Comparison of ENCODE assay signal across 15 cellular contexts in the genomic region with DNA sequence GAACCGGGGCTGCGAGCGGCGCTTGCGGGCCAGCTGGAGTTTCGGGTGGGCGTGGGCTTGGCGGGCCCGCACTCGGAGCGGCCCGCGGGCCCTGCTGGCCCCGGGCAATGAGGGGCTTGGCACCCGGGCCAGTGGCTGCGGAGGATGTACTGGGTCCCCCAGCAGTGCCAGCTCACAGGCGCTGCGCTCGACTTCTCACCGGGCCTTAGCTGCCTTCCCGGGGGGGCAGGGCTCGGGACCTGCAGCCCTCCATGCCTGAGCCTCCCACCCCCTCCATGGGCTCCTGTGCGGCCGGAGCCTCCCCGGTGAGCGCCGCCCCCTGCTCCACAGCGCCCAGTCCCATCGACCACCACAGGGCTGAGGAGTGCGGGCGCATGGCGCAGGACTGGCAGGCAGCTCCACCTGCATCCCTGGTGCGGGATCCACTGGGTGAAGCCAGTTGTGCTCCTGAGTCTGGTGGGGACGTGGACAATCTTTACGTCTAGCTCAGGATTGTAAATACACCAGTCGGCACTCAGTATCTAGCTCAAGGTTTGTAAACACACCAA. TPM values are rescaled to one million over a fixed set of nuclear protein-coding genes. Genes with fewer than 3 reads are reported as not detected.
DNase-seq lines count a peak whose midpoint lies in the region; ATAC-seq and TF ChIP-seq lines count a peak whose summit lies in the region.
"Not testable (repeated sequence)": the region's sequence is repeated elsewhere in the genome, so short reads cannot be mapped to it uniquely, and the experiment has no call there.
"Had no signal": no experiment of that assay in that cellular context is flagged by ENCODE, and none has a peak within 500 bp of the region (broad histone marks: within the 10 kb centered on the region; RNA-seq: fewer than 3 reads in every experiment).

No MANE protein-coding gene starts in this region.

- peak overlapping the region in 3 of 4 donors; percentile 87 to 96 (median 91) for H3K4me3 Mint-ChIP-seq in CD4-positive, CD25-positive, alpha-beta regulatory T cell
- H3K4me3 Mint-ChIP-seq in activated T-cell treated with anti-CD3 and anti-CD28 coated beads, Interleukin-2, amount 50 U/mL, for 24 hours = not testable (repeated sequence)
- H3K4me3 Mint-ChIP-seq in central memory CD8-positive, alpha-beta T cell = peak overlapping the region; percentile 84
- peak overlapping the region; percentile 78 to 97 (median 88) for H3K4me3 Mint-ChIP-seq in naive thymus-derived CD8-positive, alpha-beta T cell

- TF ChIP-seq POLR2A in Peyer's patch (IDR thresholded peaks at IDR 0.05); testis (IDR thresholded peaks at IDR 0.05): not testable (repeated sequence)

- POLR2A ChIA-PET in naive thymus-derived CD8-positive, alpha-beta T cell (lab: Charles Lee) = interaction anchor here (0.9 to 17.7 kb wide), 15 partner anchors 9 to 192 kb away, joined by 3 to 447 read pairs (median 7); a partner anchor contains a TSS

- not testable (repeated sequence) for DNase-seq in CD4-positive, CD25-positive, alpha-beta regulatory T cell; Peyer's patch; activated T-cell treated with anti-CD3 and anti-CD28 coated beads, Interleukin-2, amount 50 U/mL, for 24 hours; central memory CD8-positive, alpha-beta T cell (ENCODE audit: low spot score in 2 of 2); naive thymus-derived CD8-positive, alpha-beta T cell; testis

- intact Hi-C loops in testis (cut with DNase I; ENCODE audit: low total_unique reads) = not testable (repeated sequence)

- not testable (repeated sequence) for H3K9me3 ChIP-seq in CD4-positive, CD25-positive, alpha-beta regulatory T cell (ENCODE audit: control insufficient read depth in 2 of 2, low read length in 2 of 2); Peyer's patch; testis

- H3K27me3 Mint-ChIP-seq in CD4-positive, CD25-positive, alpha-beta regulatory T cell; activated T-cell treated with anti-CD3 and anti-CD28 coated beads, Interleukin-2, amount 50 U/mL, for 24 hours; central memory CD8-positive, alpha-beta T cell; naive thymus-derived CD8-positive, alpha-beta T cell: not testable (repeated sequence)

- not testable (repeated sequence) for ATAC-seq in CD4-positive, CD25-positive, alpha-beta regulatory T cell (ENCODE audit: low read depth in 2 of 2); central memory CD8-positive, alpha-beta T cell (replicated peaks; ENCODE audit: extremely low read depth, poor library complexity, severe bottlenecking); naive thymus-derived CD8-positive, alpha-beta T cell

- 46 to 80% methylated on average over 11 to 36 of the region's 36 CpGs for WGBS in testis, 2 donors

- not testable (repeated sequence) for H3K27me3 ChIP-seq in CD4-positive, CD25-positive, alpha-beta regulatory T cell (ENCODE audit: control insufficient read depth, insufficient read depth, low read length); Peyer's patch; testis

- peaks cover 77% of the 10 kb centered on the region for H3K4me1 ChIP-seq in CD4-positive, CD25-positive, alpha-beta regulatory T cell (ENCODE audit: control insufficient read depth, insufficient read depth, low read length, poor library complexity, severe bottlenecking)
- H3K4me1 ChIP-seq in Peyer's patch = peaks cover 3 to 25% (median 7%) of the 10 kb centered on the region in 4 donors
- not testable (repeated sequence) for H3K4me1 ChIP-seq in testis

- not testable (repeated sequence) for H3K9me3 Mint-ChIP-seq in CD4-positive, CD25-positive, alpha-beta regulatory T cell; activated T-cell treated with anti-CD3 and anti-CD28 coated beads, Interleukin-2, amount 50 U/mL, for 24 hours; central memory CD8-positive, alpha-beta T cell; naive thymus-derived CD8-positive, alpha-beta T cell

- peaks cover 16 to 81% (median 49%) of the 10 kb centered on the region in 4 donors for H3K4me1 Mint-ChIP-seq in CD4-positive, CD25-positive, alpha-beta regulatory T cell
- H3K4me1 Mint-ChIP-seq in activated T-cell treated with anti-CD3 and anti-CD28 coated beads, Interleukin-2, amount 50 U/mL, for 24 hours (ENCODE audit: low read depth) = peaks cover 60% of the 10 kb centered on the region
- H3K4me1 Mint-ChIP-seq in central memory CD8-positive, alpha-beta T cell = peaks cover 42% of the 10 kb centered on the region
- peaks cover 27 to 79% (median 65%) of the 10 kb centered on the region in 4 donors for H3K4me1 Mint-ChIP-seq in naive thymus-derived CD8-positive, alpha-beta T cell

- peak overlapping the region; percentile 21 for H3K4me3 ChIP-seq in CD4-positive, CD25-positive, alpha-beta regulatory T cell (ENCODE audit: low read depth, low read length)
- H3K4me3 ChIP-seq in Peyer's patch = peak overlapping the region in 3 of 4 donors; percentile 25 to 47 (median 32)
- H3K4me3 ChIP-seq in testis = peak overlapping the region; percentile 6 to 43

- TF ChIP-seq CTCF in Peyer's patch (IDR thresholded peaks at IDR 0.05); testis (IDR thresholded peaks at IDR 0.05): not testable (repeated sequence)

- not testable (repeated sequence) for H3K36me3 ChIP-seq in CD4-positive, CD25-positive, alpha-beta regulatory T cell (ENCODE audit: control insufficient read depth, insufficient read depth, low read length); Peyer's patch; testis (ENCODE audit: low read depth, missing control alignments)

- H3K36me3 Mint-ChIP-seq in CD4-positive, CD25-positive, alpha-beta regulatory T cell = peaks cover 15% of the 10 kb centered on the region
- not testable (repeated sequence) for H3K36me3 Mint-ChIP-seq in activated T-cell treated with anti-CD3 and anti-CD28 coated beads, Interleukin-2, amount 50 U/mL, for 24 hours (ENCODE audit: low read depth); central memory CD8-positive, alpha-beta T cell (ENCODE audit: insufficient read depth); naive thymus-derived CD8-positive, alpha-beta T cell

- peak overlapping the region; percentile 92 to 96 (median 95) for H3K27ac Mint-ChIP-seq in CD4-positive, CD25-positive, alpha-beta regulatory T cell
- H3K27ac Mint-ChIP-seq in activated T-cell treated with anti-CD3 and anti-CD28 coated beads, Interleukin-2, amount 50 U/mL, for 24 hours = peak overlapping the region; percentile 81
- H3K27ac Mint-ChIP-seq in central memory CD8-positive, alpha-beta T cell (ENCODE audit: low read depth) = not testable (repeated sequence)
- peak overlapping the region in 9 of 10 donors; percentile 89 to 100 (median 98) for H3K27ac Mint-ChIP-seq in naive thymus-derived CD8-positive, alpha-beta T cell

- peak overlapping the region; percentile 33 for H3K27ac ChIP-seq in CD4-positive, CD25-positive, alpha-beta regulatory T cell (ENCODE audit: insufficient read depth, low read length, poor library complexity, severe bottlenecking)
- peak overlapping the region; percentile 70 to 84 (median 74) for H3K27ac ChIP-seq in Peyer's patch
- not testable (repeated sequence) for H3K27ac ChIP-seq in testis

RNA-seq across cellular contexts. Expression of a gene that starts 1.0 kb away (rescaled TPM):
- 52.4 TPM for total RNA-seq in CD4-positive, CD25-positive, alpha-beta regulatory T cell
- 10 to 100 TPM; 52.2 to 70.0 (median 63.4) TPM for polyA plus RNA-seq in CD4-positive, CD25-positive, alpha-beta regulatory T cell
- total RNA-seq in Peyer's patch = 10 to 100 TPM in 2 of 4 donors, 1 to 10 TPM in 2; 1.1 to 12.4 (median 6.6) TPM
- 100 to 1,000 TPM; 151 to 157 TPM for total RNA-seq in naive thymus-derived CD8-positive, alpha-beta T cell
- polyA plus RNA-seq in naive thymus-derived CD8-positive, alpha-beta T cell = 10 to 100 TPM; 29.0 to 47.9 (median 40.4) TPM
- 1 to 10 TPM; 2.7 to 3.0 TPM for total RNA-seq in testis
- 5.9 TPM for polyA plus RNA-seq in testis (ENCODE audit: insufficient read depth, low read depth, low replicate concordance)
- total RNA-seq: HFFc6, occipital lobe had no signal
- polyA plus RNA-seq: A549 had no signal

RNA-seq across cellular contexts. Expression of a gene that starts 17.4 kb away (rescaled TPM):
- total RNA-seq in CD4-positive, CD25-positive, alpha-beta regulatory T cell = not detected
- not detected for polyA plus RNA-seq in CD4-positive, CD25-positive, alpha-beta regulatory T cell
- not detected for total RNA-seq in Peyer's patch
- not detected for total RNA-seq in naive thymus-derived CD8-positive, alpha-beta T cell
- polyA plus RNA-seq in naive thymus-derived CD8-positive, alpha-beta T cell = not detected
- 1 to 10 TPM; 2.4 to 4.1 TPM for total RNA-seq in testis
- 3.2 TPM for polyA plus RNA-seq in testis (ENCODE audit: insufficient read depth, low read depth, low replicate concordance)
- total RNA-seq: adrenal gland, body of pancreas, gastrocnemius medialis, HFFc6, occipital lobe, psoas muscle, sigmoid colon, thyroid gland had no signal
- polyA plus RNA-seq: A549, adrenal gland, sigmoid colon had no signal

RNA-seq across cellular contexts. Expression of a gene that starts 18.0 kb away (rescaled TPM):
- total RNA-seq in CD4-positive, CD25-positive, alpha-beta regulatory T cell = 0.44 TPM
- under 1 TPM in 1 of 4 donors, not detected in 3; 0.19 TPM for polyA plus RNA-seq in CD4-positive, CD25-positive, alpha-beta regulatory T cell
- total RNA-seq in Peyer's patch (not detected), testis (100 to 1,000 TPM; 127 to 138 TPM)
- 1 to 10 TPM; 2.9 to 3.1 TPM for total RNA-seq in naive thymus-derived CD8-positive, alpha-beta T cell
- polyA plus RNA-seq in naive thymus-derived CD8-positive, alpha-beta T cell = 1 to 10 TPM in 2 of 3 donors, under 1 TPM in 1; 0.50 to 1.5 (median 1.1) TPM
- 61.0 TPM for polyA plus RNA-seq in testis (ENCODE audit: insufficient read depth, low read depth, low replicate concordance)
- total RNA-seq: body of pancreas, gastrocnemius medialis, HFFc6, occipital lobe had no signal
- polyA plus RNA-seq: A549 had no signal

RNA-seq across cellular contexts. Expression of a gene that starts 24.7 kb away (rescaled TPM):
- total RNA-seq in CD4-positive, CD25-positive, alpha-beta regulatory T cell = 14.9 TPM
- polyA plus RNA-seq in CD4-positive, CD25-positive, alpha-beta regulatory T cell = 10 to 100 TPM; 48.0 to 68.2 (median 63.9) TPM
- total RNA-seq in Peyer's patch (1 to 10 TPM; 3.4 to 6.7 (median 4.1) TPM), testis (10 to 100 TPM; 19.1 to 19.9 TPM)
- total RNA-seq in naive thymus-derived CD8-positive, alpha-beta T cell = 10 to 100 TPM; 25.0 to 26.2 TPM
- 10 to 100 TPM; 49.7 to 60.6 (median 53.9) TPM for polyA plus RNA-seq in naive thymus-derived CD8-positive, alpha-beta T cell
- polyA plus RNA-seq in testis (ENCODE audit: insufficient read depth, low read depth, low replicate concordance) = 18.6 TPM

RNA-seq across cellular contexts. Expression of a gene that starts 24.8 kb away (rescaled TPM):
- 15.2 TPM for total RNA-seq in CD4-positive, CD25-positive, alpha-beta regulatory T cell
- 10 to 100 TPM in 2 of 4 donors, 1 to 10 TPM in 2; 7.7 to 11.5 (median 10.3) TPM for polyA plus RNA-seq in CD4-positive, CD25-positive, alpha-beta regulatory T cell
- total RNA-seq in Peyer's patch = 10 to 100 TPM; 15.3 to 38.8 (median 21.2) TPM
- 10 to 100 TPM; 18.2 to 21.1 TPM for total RNA-seq in naive thymus-derived CD8-positive, alpha-beta T cell
- polyA plus RNA-seq in naive thymus-derived CD8-positive, alpha-beta T cell = 10 to 100 TPM in 2 of 3 donors, 1 to 10 TPM in 1; 6.4 to 13.1 (median 10.5) TPM
- 10 to 100 TPM; 24.6 to 32.4 TPM for total RNA-seq in testis
- 62.5 TPM for polyA plus RNA-seq in testis (ENCODE audit: insufficient read depth, low read depth, low replicate concordance)

Comparison
In these comparisons a context has a peak if more than half of its experiments do, and no peak if none do; other contexts are left out.
1. RNA of a gene that starts 18.0 kb away (total RNA-seq): 127 to 138 TPM in testis; 2.9 to 3.1 TPM in naive thymus-derived CD8-positive, alpha-beta T cell, 0.44 TPM in CD4-positive, CD25-positive, alpha-beta regulatory T cell (single experiment) and not detected in Peyer's patch; every median in the first group is over 10 times any median in the second.
2. Peak in every context shown above with its lines, with median percentiles within 50 percentile points of each other: H3K4me3 ChIP-seq.